8 cellular contexts compared by ENCODE assay signal in genomic region chr2:183123117-183123958, GRCh38. TPM values are rescaled to one million over a fixed set of nuclear protein-coding genes. Genes with fewer than 3 reads are reported as not detected.
A peak's percentile ranks its signal among the peaks of the same experiment; 100 is the strongest.
DNase-seq lines count a peak whose midpoint lies in the region; ATAC-seq, FAIRE-seq and TF ChIP-seq lines count a peak whose summit lies in the region.

No MANE protein-coding gene starts in this region.

- peak overlapping the region; percentile 66 for H3K27ac ChIP-seq in stomach smooth muscle (ENCODE audit: low read length)

- ATAC-seq in activated CD8-positive, alpha-beta memory T cell treated with anti-CD3 and anti-CD28 coated beads, Interleukin-2, amount 10 ng/mL, durations not matched to agents 7 days and 5 days, result no peak

- no peaks in the 10 kb centered on the region for H3K4me1 ChIP-seq in stomach smooth muscle (ENCODE audit: control insufficient read depth, insufficient read depth, low read length)

- no peaks in the 10 kb centered on the region for H3K27me3 ChIP-seq in stomach smooth muscle (ENCODE audit: control insufficient read depth in 1 of 2, insufficient read depth in 2 of 2, low read length in 2 of 2)

- no peaks in the 10 kb centered on the region for H3K36me3 ChIP-seq in stomach smooth muscle (ENCODE audit: control insufficient read depth in 2 of 2, insufficient read depth in 2 of 2, low read length in 2 of 2)

- peak overlapping the region; percentile 82 to 91 for H3K9ac ChIP-seq in stomach smooth muscle (ENCODE audit: low read length in 2 of 2)

- H3K4me3 Mint-ChIP-seq in activated CD8-positive, alpha-beta memory T cell treated with anti-CD3 and anti-CD28 coated beads, Interleukin-2, amount 10 ng/mL, durations not matched to agents 7 days and 5 days, result peak overlapping the region; percentile 96
- H3K4me3 Mint-ChIP-seq in activated naive CD8-positive, alpha-beta T cell treated with anti-CD3 and anti-CD28 coated beads for 36 hours, result peak overlapping the region; percentile 96
- H3K4me3 Mint-ChIP-seq in immature natural killer cell, result peak overlapping the region; percentile 88 to 99 (median 98)

- H3K4me1 Mint-ChIP-seq in activated CD8-positive, alpha-beta memory T cell treated with anti-CD3 and anti-CD28 coated beads, Interleukin-2, amount 10 ng/mL, durations not matched to agents 7 days and 5 days, result peaks cover 30% of the 10 kb centered on the region
- peaks cover 24% of the 10 kb centered on the region for H3K4me1 Mint-ChIP-seq in activated naive CD8-positive, alpha-beta T cell treated with anti-CD3 and anti-CD28 coated beads for 36 hours
- peaks cover 22 to 35% of the 10 kb centered on the region in 2 donors for H3K4me1 Mint-ChIP-seq in immature natural killer cell

- no peaks in the 10 kb centered on the region for H3K9me3 Mint-ChIP-seq in activated CD8-positive, alpha-beta memory T cell treated with anti-CD3 and anti-CD28 coated beads, Interleukin-2, amount 10 ng/mL, durations not matched to agents 7 days and 5 days (ENCODE audit: low read depth)
- H3K9me3 Mint-ChIP-seq in activated naive CD8-positive, alpha-beta T cell treated with anti-CD3 and anti-CD28 coated beads for 36 hours, result no peaks in the 10 kb centered on the region
- no peaks in the 10 kb centered on the region for H3K9me3 Mint-ChIP-seq in immature natural killer cell

- H3K27me3 Mint-ChIP-seq in activated CD8-positive, alpha-beta memory T cell treated with anti-CD3 and anti-CD28 coated beads, Interleukin-2, amount 10 ng/mL, durations not matched to agents 7 days and 5 days, result peaks cover 22% of the 10 kb centered on the region
- peaks cover 40% of the 10 kb centered on the region for H3K27me3 Mint-ChIP-seq in activated naive CD8-positive, alpha-beta T cell treated with anti-CD3 and anti-CD28 coated beads for 36 hours
- peaks cover 0 to 18% (median 6%) of the 10 kb centered on the region in 3 donors for H3K27me3 Mint-ChIP-seq in immature natural killer cell (ENCODE audit: low read depth in 3 of 3)

- FAIRE-seq in urothelium cell line (lab: Jason Lieb, UNC), result no peak

- no peaks in the 10 kb centered on the region for H3K36me3 Mint-ChIP-seq in activated CD8-positive, alpha-beta memory T cell treated with anti-CD3 and anti-CD28 coated beads, Interleukin-2, amount 10 ng/mL, durations not matched to agents 7 days and 5 days
- peaks cover 18% of the 10 kb centered on the region for H3K36me3 Mint-ChIP-seq in activated naive CD8-positive, alpha-beta T cell treated with anti-CD3 and anti-CD28 coated beads for 36 hours
- no peaks in the 10 kb centered on the region for H3K36me3 Mint-ChIP-seq in immature natural killer cell

- POLR2A ChIA-PET in HEK293T (lab: Yijun Ruan, JAX), result interaction anchor here (1.5 to 2.6 kb wide), 2 partner anchors 44 to 58 kb away, joined by 5 to 29 read pairs; partner anchors contain the start of gene DUSP19

- CTCF ChIA-PET in activated CD8-positive, alpha-beta memory T cell treated with anti-CD3 and anti-CD28 coated beads, Interleukin-2, amount 10 ng/mL, durations not matched to agents 7 days and 5 days (lab: Charles Lee), result interaction anchor here (1.0 to 2.8 kb wide), 5 partner anchors 15 to 457 kb away, joined by 3 to 7 read pairs (median 3); partner anchors contain the start of gene DUSP19
- CTCF ChIA-PET in HEK293T (lab: Yijun Ruan, JAX), result no interaction called here

- DNase-seq in activated CD8-positive, alpha-beta memory T cell treated with anti-CD3 and anti-CD28 coated beads, Interleukin-2, amount 10 ng/mL, durations not matched to agents 7 days and 5 days, result no peak
- no peak for DNase-seq in activated CD8-positive, alpha-beta memory T cell treated with anti-CD3 and anti-CD28 coated beads, Interleukin-2, amount 50 U/mL, for 4 hours
- DNase-seq in activated naive CD8-positive, alpha-beta T cell treated with anti-CD3 and anti-CD28 coated beads for 36 hours, result no peak
- DNase-seq in immature natural killer cell, result no peak
- no peak for DNase-seq in urothelium cell line (ENCODE audit: low spot score)
- no peak for DNase-seq in HEK293T (ENCODE audit: extremely low spot score)
- no peak for DNase-seq in HuH-7 (ENCODE audit: low spot score)

- H3K27ac Mint-ChIP-seq in activated CD8-positive, alpha-beta memory T cell treated with anti-CD3 and anti-CD28 coated beads, Interleukin-2, amount 10 ng/mL, durations not matched to agents 7 days and 5 days, result peak overlapping the region; percentile 99
- peak overlapping the region; percentile 99 for H3K27ac Mint-ChIP-seq in activated naive CD8-positive, alpha-beta T cell treated with anti-CD3 and anti-CD28 coated beads for 36 hours
- peak overlapping the region; percentile 89 to 98 (median 95) for H3K27ac Mint-ChIP-seq in immature natural killer cell

- H3K4me3 ChIP-seq in stomach smooth muscle (ENCODE audit: low read length in 2 of 2), result peak overlapping the region; percentile 88 to 98

- no peaks in the 10 kb centered on the region for H3K9me3 ChIP-seq in stomach smooth muscle (ENCODE audit: control insufficient read depth in 2 of 2, low read length in 2 of 2)

TF ChIP-seq in HEK293T, 16 proteins besides CTCF, POLR2A, EP300 and RAD21:
- TF ChIP-seq L3MBTL2 (conservative IDR thresholded peaks at IDR 0.05), result no peak
- no peak for TF ChIP-seq NFRKB (IDR thresholded peaks at IDR 0.05)
- TF ChIP-seq HDGF (IDR thresholded peaks at IDR 0.05; ENCODE audit: borderline replicate concordance), result no peak
- TF ChIP-seq TARDBP (IDR thresholded peaks at IDR 0.05), result no peak
- no peak for TF ChIP-seq ZNF384 (IDR thresholded peaks at IDR 0.05)
- TF ChIP-seq SUZ12 (IDR thresholded peaks at IDR 0.05), result no peak
- no peak for TF ChIP-seq FOXK2 (IDR thresholded peaks at IDR 0.05)
- no peak for TF ChIP-seq CTBP1 (IDR thresholded peaks at IDR 0.05; ENCODE audit: borderline replicate concordance)

RNA-seq across cellular contexts. Expression of gene NUP35, which starts 0.9 kb away (rescaled TPM):
- total RNA-seq in activated CD8-positive, alpha-beta memory T cell treated with anti-CD3 and anti-CD28 coated beads, Interleukin-2, amount 10 ng/mL, durations not matched to agents 7 days and 5 days, result 10 to 100 TPM; 23.5 to 24.9 TPM
- total RNA-seq in activated naive CD8-positive, alpha-beta T cell treated with anti-CD3 and anti-CD28 coated beads for 36 hours, result 10 to 100 TPM; 37.4 to 38.7 TPM
- polyA plus RNA-seq in immature natural killer cell, result 1 to 10 TPM; 2.4 to 6.1 (median 5.0) TPM

RNA-seq across cellular contexts. Expression of gene DUSP19, which starts 44.8 kb away (rescaled TPM):
- 1 to 10 TPM; 1.8 to 2.1 TPM for total RNA-seq in activated CD8-positive, alpha-beta memory T cell treated with anti-CD3 and anti-CD28 coated beads, Interleukin-2, amount 10 ng/mL, durations not matched to agents 7 days and 5 days
- 1 to 10 TPM; 2.0 to 2.9 TPM for total RNA-seq in activated naive CD8-positive, alpha-beta T cell treated with anti-CD3 and anti-CD28 coated beads for 36 hours
- polyA plus RNA-seq in immature natural killer cell, result 1 to 10 TPM in 1 of 3 donors, under 1 TPM in 1, not detected in 1; 0.91 to 1.3 TPM
